Comparison of ENCODE assay signal across 26 cellular contexts in the genomic region with DNA sequence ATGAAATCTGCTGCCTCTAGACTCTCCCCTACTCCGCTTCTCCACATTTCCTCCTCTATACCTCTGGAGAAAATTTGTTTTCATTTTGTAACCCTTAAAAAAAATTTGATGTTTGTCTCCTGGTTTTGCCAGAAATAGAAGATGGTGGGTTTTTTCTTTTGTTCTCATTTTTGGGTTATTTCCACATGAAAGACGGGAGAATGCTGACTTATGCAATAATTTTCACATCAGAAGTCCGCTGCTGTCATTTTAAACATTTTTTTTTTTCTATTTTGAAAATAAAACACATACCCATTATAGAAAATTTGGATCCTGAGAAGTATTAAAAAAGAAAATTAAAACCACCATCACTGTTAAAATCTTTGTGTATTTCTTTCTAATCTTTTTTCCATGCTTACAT.
"Had no signal": no experiment of that assay in that cellular context is flagged by ENCODE, and none has a peak within 500 bp of the region (broad histone marks: within the 10 kb centered on the region; RNA-seq: fewer than 3 reads in every experiment).

No MANE protein-coding gene starts in this region.

- H3K9me3 ChIP-seq: colonic mucosa, gastroesophageal sphincter, lower lobe of right lung, mucosa of descending colon had no signal

- H3K79me2 ChIP-seq: hepatocyte had no signal

- H3K4me3 Mint-ChIP-seq: dendritic cell treated with granulocyte-macrophage colony-stimulating factor and Interleukin-4, amounts not matched to agents 40 ng/mL and 50 ng/mL, for 4 days; effector memory CD8-positive, alpha-beta T cell; endodermal cell; immature natural killer cell; mesothelial cell of epicardium; naive B cell had no signal

- H3K36me3 ChIP-seq: colonic mucosa, gastroesophageal sphincter, heart left ventricle, left ventricle myocardium inferior, lower lobe of right lung had no signal

- H3K4me1 Mint-ChIP-seq: endodermal cell, immature natural killer cell, naive B cell had no signal

- H3K27me3 ChIP-seq: colonic mucosa, foreskin keratinocyte, gastroesophageal sphincter, heart left ventricle, hepatocyte had no signal

- H3K27me3 Mint-ChIP-seq: dendritic cell treated with granulocyte-macrophage colony-stimulating factor and Interleukin-4, amounts not matched to agents 40 ng/mL and 50 ng/mL, for 4 days had no signal

- H3K27ac Mint-ChIP-seq: dendritic cell treated with granulocyte-macrophage colony-stimulating factor and Interleukin-4, amounts not matched to agents 40 ng/mL and 50 ng/mL, for 4 days; effector memory CD8-positive, alpha-beta T cell; endodermal cell; immature natural killer cell; mesothelial cell of epicardium; naive B cell had no signal

- ATAC-seq: effector memory CD8-positive, alpha-beta T cell; esophagus mucosa; foreskin keratinocyte; gastroesophageal sphincter; heart left ventricle; left colon; left lobe of liver; lower lobe of right lung; mucosa of descending colon had no signal

- H3K36me3 Mint-ChIP-seq: immature natural killer cell, naive B cell had no signal

- H2AFZ ChIP-seq: hepatocyte had no signal

- H3K4me2 ChIP-seq: hepatocyte had no signal

- H3K9me3 Mint-ChIP-seq: dendritic cell treated with granulocyte-macrophage colony-stimulating factor and Interleukin-4, amounts not matched to agents 40 ng/mL and 50 ng/mL, for 4 days; effector memory CD8-positive, alpha-beta T cell; immature natural killer cell had no signal

- H3K4me3 ChIP-seq: colonic mucosa, gastroesophageal sphincter, heart left ventricle, hepatocyte, left ventricle myocardium inferior, lower lobe of right lung, mucosa of descending colon had no signal

- H3K27ac ChIP-seq: colonic mucosa, epithelial cell of prostate, foreskin keratinocyte, gastroesophageal sphincter, heart left ventricle, hepatocyte, left ventricle myocardium inferior, lower lobe of right lung had no signal

- DNase-seq: colonic mucosa; cortex of kidney; effector CD8-positive, alpha-beta T cell; effector memory CD8-positive, alpha-beta T cell; endodermal cell; erythroblast; foreskin keratinocyte; heart left ventricle; hypothalamus; immature natural killer cell; islet precursor cell; kidney; kidney glomerular epithelial cell; left colon; left ventricle myocardium inferior; lower lobe of right lung; mesenchymal stem cell; mucosa of descending colon; naive B cell had no signal

- H3K4me1 ChIP-seq: colonic mucosa, foreskin keratinocyte, gastroesophageal sphincter, lower lobe of right lung had no signal
